24 cellular contexts compared by ENCODE assay signal in the genomic region with DNA sequence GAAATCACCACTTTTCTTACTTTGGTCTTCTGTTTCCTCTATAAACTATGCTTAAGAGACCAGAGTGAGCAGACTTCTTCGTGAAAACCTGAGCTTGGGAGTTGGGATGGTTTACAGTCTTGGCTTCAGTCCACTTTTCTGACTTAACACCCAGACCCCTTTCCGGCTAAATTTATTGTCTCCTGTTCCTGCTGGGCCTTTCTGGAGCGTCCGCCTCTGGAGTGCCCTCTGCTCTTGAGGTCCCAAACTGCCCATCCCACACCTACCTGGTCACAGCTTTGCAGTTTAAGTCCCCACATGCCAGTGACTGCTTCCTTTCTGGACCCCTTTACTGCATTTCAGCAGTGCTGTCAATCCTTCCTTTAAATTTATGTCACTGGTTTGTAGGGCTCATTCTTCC.
"Had no signal": no experiment of that assay in that cellular context is flagged by ENCODE, and none has a peak within 500 bp of the region (broad histone marks: within the 10 kb centered on the region; RNA-seq: fewer than 3 reads in every experiment).

No MANE protein-coding gene starts in this region.

- H3K4me3 Mint-ChIP-seq: activated B cell treated with CpG ODN at 0.5 μM for 24 hours; activated CD4-positive, alpha-beta memory T cell treated with anti-CD3 and anti-CD28 coated beads, Interleukin-2, amount 10 ng/mL, durations not matched to agents 7 days and 5 days; activated naive CD8-positive, alpha-beta T cell treated with anti-CD3 and anti-CD28 coated beads, Interleukin-2, amount 10 ng/mL, durations not matched to agents 7 days and 5 days; T-helper 1 cell treated with Interleukin-12 subunit alpha and Interleukin-12 subunit beta and Interleukin-4 antibody, amounts not matched to agents 30 μg/mL and 1 μg/mL, for 36 hours had no signal

- DNase-seq: activated B cell treated with CpG ODN at 0.5 μM for 24 hours; activated CD4-positive, alpha-beta memory T cell treated with anti-CD3 and anti-CD28 coated beads, Interleukin-2, amount 10 ng/mL, durations not matched to agents 7 days and 5 days; activated CD4-positive, alpha-beta T cell treated with anti-CD3 and anti-CD28 coated beads for 1 hour; activated CD4-positive, alpha-beta T cell treated with anti-CD3 and anti-CD28 coated beads, Interleukin-2, amount 50 U/mL, for 1 hour; activated gamma-delta T cell treated with Interleukin-2 at 50 U/mL for 16 hours; activated naive CD4-positive, alpha-beta T cell treated with anti-CD3 and anti-CD28 coated beads, Interleukin-2, amount 50 U/mL, for 16 hours; activated naive CD8-positive, alpha-beta T cell treated with anti-CD3 and anti-CD28 coated beads, Interleukin-2, amount 10 ng/mL, durations not matched to agents 7 days and 5 days; activated T-cell treated with anti-CD3 and anti-CD28 coated beads for 4 hours; activated T-cell treated with anti-CD3 and anti-CD28 coated beads, Interleukin-2, amount 50 U/mL, for 48 hours; adrenal gland; anterior cingulate cortex; KG1; MM.1S; NCI-H1105; NCI-H1436; NCI-H1694 treated with DMSO at 0.1 percent for 48 hours; NCI-H2029 treated with DMSO at 0.1 percent for 48 hours; NCI-H446; NCI-H524; PC-9; SHP77 treated with DMSO at 0.1 percent for 48 hours; T1000 had no signal

- H3K4me2 ChIP-seq: PC-9 had no signal

- H3K27ac ChIP-seq: adrenal gland, PC-9 had no signal

- H3K27me3 ChIP-seq: adrenal gland had no signal

- H3K4me3 ChIP-seq: adrenal gland, PC-9 had no signal

- H3K36me3 ChIP-seq: adrenal gland had no signal

- H3K27ac Mint-ChIP-seq: activated B cell treated with CpG ODN at 0.5 μM for 24 hours; activated CD4-positive, alpha-beta memory T cell treated with anti-CD3 and anti-CD28 coated beads, Interleukin-2, amount 10 ng/mL, durations not matched to agents 7 days and 5 days; activated naive CD8-positive, alpha-beta T cell treated with anti-CD3 and anti-CD28 coated beads, Interleukin-2, amount 10 ng/mL, durations not matched to agents 7 days and 5 days; activated T-helper 2 cell treated with anti-CD3 and anti-CD28 coated beads, Interferon-gamma antibody, Interleukin-2, Interleukin-4, amounts not matched to agents 10 μg/mL and 5 μg/mL and 100 μg/mL, durations not matched to agents 14 hours and 24 hours and 36 hours; T-helper 1 cell treated with Interleukin-12 subunit alpha and Interleukin-12 subunit beta and Interleukin-4 antibody, amounts not matched to agents 30 μg/mL and 1 μg/mL, for 36 hours had no signal

- H2AFZ ChIP-seq: PC-9 had no signal

- H3K9me3 Mint-ChIP-seq: activated B cell treated with CpG ODN at 0.5 μM for 24 hours; activated CD4-positive, alpha-beta memory T cell treated with anti-CD3 and anti-CD28 coated beads, Interleukin-2, amount 10 ng/mL, durations not matched to agents 7 days and 5 days; activated naive CD8-positive, alpha-beta T cell treated with anti-CD3 and anti-CD28 coated beads, Interleukin-2, amount 10 ng/mL, durations not matched to agents 7 days and 5 days; activated T-helper 2 cell treated with anti-CD3 and anti-CD28 coated beads, Interferon-gamma antibody, Interleukin-2, Interleukin-4, amounts not matched to agents 10 μg/mL and 5 μg/mL and 100 μg/mL, durations not matched to agents 14 hours and 24 hours and 36 hours; T-helper 1 cell treated with Interleukin-12 subunit alpha and Interleukin-12 subunit beta and Interleukin-4 antibody, amounts not matched to agents 30 μg/mL and 1 μg/mL, for 36 hours had no signal

- H3K9me3 ChIP-seq: adrenal gland had no signal

- H3K27me3 Mint-ChIP-seq: activated B cell treated with CpG ODN at 0.5 μM for 24 hours; activated CD4-positive, alpha-beta memory T cell treated with anti-CD3 and anti-CD28 coated beads, Interleukin-2, amount 10 ng/mL, durations not matched to agents 7 days and 5 days; activated naive CD8-positive, alpha-beta T cell treated with anti-CD3 and anti-CD28 coated beads, Interleukin-2, amount 10 ng/mL, durations not matched to agents 7 days and 5 days had no signal
